Comparison of ENCODE assay signal across 9 cellular contexts in genomic region chr16:81623365-81624102, GRCh38.
DNase-seq lines count a peak whose midpoint lies in the region; ATAC-seq and TF ChIP-seq lines count a peak whose summit lies in the region.
"Had no signal": no experiment of that assay in that cellular context is flagged by ENCODE, and none has a peak within 500 bp of the region (broad histone marks: within the 10 kb centered on the region; RNA-seq: fewer than 3 reads in every experiment).

No MANE protein-coding gene starts in this region.

- H3K9ac ChIP-seq in trophoblast cell (ENCODE audit: low read length), result no peak overlapping the region

- DNase-seq in Caco-2 (peak in 1 of 2 experiments; percentile 54), RPMI7951 (ENCODE audit: low read depth) (peak; percentile 43), hippocampal formation (lab: John Stamatoyannopoulos, UW) (peak; percentile 18 to 30), trophoblast cell (no peak), mesenteric fat pad (ENCODE audit: low spot score) (no peak)
- peak; percentile 48 for DNase-seq in activated naive CD4-positive, alpha-beta T cell treated with anti-CD3 and anti-CD28 coated beads, Interleukin-2, amount 50 U/mL, for 16 hours
- peak; percentile 50 for DNase-seq in stimulated activated CD4-positive, alpha-beta T cell treated with anti-CD3 and anti-CD28 coated beads, Interleukin-2, amount 100 ng/mL, for 4 hours (ENCODE audit: low read depth)

- H3K27me3 ChIP-seq in Caco-2 (replicated peaks; ENCODE audit: control insufficient read depth, insufficient read depth, low read length), result no peaks in the 10 kb centered on the region
- no peaks in the 10 kb centered on the region for H3K27me3 ChIP-seq in trophoblast cell (ENCODE audit: insufficient read depth, low read length)

- H3K27ac Mint-ChIP-seq in Caco-2 (ENCODE audit: unreplicated experiment), result no peak overlapping the region
- H3K27ac Mint-ChIP-seq: stimulated activated effector memory CD8-positive, alpha-beta T cell treated with anti-CD3 and anti-CD28 coated beads, Interleukin-12 subunit alpha, Interleukin-12 subunit beta, amount 100 ng/mL, for 72 hours had no signal

- H3K79me1 ChIP-seq in trophoblast cell (ENCODE audit: low read length), result peaks cover 9% of the 10 kb centered on the region

- H2AK5ac ChIP-seq in trophoblast cell (ENCODE audit: low read length), result no peak overlapping the region

- no CpG with 5 or more reads among the region's 5 CpGs for WGBS in trophoblast cell (ENCODE audit: extremely low coverage, insufficient coverage, insufficient read length)

- peaks cover 2% of the 10 kb centered on the region for H3K79me2 ChIP-seq in trophoblast cell (ENCODE audit: control insufficient read depth, insufficient read depth, low read length, poor library complexity)

- H3K18ac ChIP-seq in trophoblast cell (ENCODE audit: low read length), result no peak overlapping the region

- no peak overlapping the region for H3K4ac ChIP-seq in trophoblast cell (ENCODE audit: low read depth, low read length)

- CTCF ChIA-PET in Caco-2 (lab: Charles Lee), result interaction anchor here (0.6 to 2.9 kb wide), 4 partner anchors 74 to 419 kb away, joined by 3 to 10 read pairs (median 4); no protein-coding TSS in a partner anchor

- no peak overlapping the region for H3K14ac ChIP-seq in trophoblast cell (ENCODE audit: low read length)

- H3K36me3 Mint-ChIP-seq in Caco-2 (ENCODE audit: insufficient read depth, unreplicated experiment), result peaks cover 13% of the 10 kb centered on the region

- H3K23ac ChIP-seq in trophoblast cell (ENCODE audit: low read length), result no peak overlapping the region

- peak; percentile 57 to 64 for TF ChIP-seq CTCF in Caco-2 (IDR thresholded peaks at IDR 0.05; ENCODE audit: insufficient read depth in 1 of 2, low read depth in 1 of 2, low read length in 1 of 2, severe bottlenecking in 1 of 2, unreplicated experiment in 1 of 2)

- H2BK5ac ChIP-seq in trophoblast cell (ENCODE audit: low read depth, low read length, poor library complexity), result no peak overlapping the region

- H3K4me3 ChIP-seq in Caco-2 (ENCODE audit: low read depth, low read length) (no peak overlapping the region), trophoblast cell (ENCODE audit: low read depth, low read length) (no peak overlapping the region)

- H3K4me2 ChIP-seq in trophoblast cell (ENCODE audit: low read length), result no peak overlapping the region

- no TSS peak for BruUV-seq in Caco-2 (replicated peaks; lab: Mats Ljungman, UMichigan)

- H3K9me3 Mint-ChIP-seq in Caco-2 (ENCODE audit: unreplicated experiment), result no peaks in the 10 kb centered on the region
- H3K9me3 Mint-ChIP-seq: stimulated activated effector memory CD8-positive, alpha-beta T cell treated with anti-CD3 and anti-CD28 coated beads, Interleukin-12 subunit alpha, Interleukin-12 subunit beta, amount 100 ng/mL, for 72 hours had no signal

- no peaks in the 10 kb centered on the region for H3K4me1 Mint-ChIP-seq in Caco-2 (ENCODE audit: low read depth, unreplicated experiment)

- no peak overlapping the region for H4K91ac ChIP-seq in trophoblast cell (ENCODE audit: low read depth, low read length)

- ATAC-seq in HG03354 (IDR thresholded peaks at IDR 0.05; ENCODE audit: poor library complexity, severe bottlenecking, unreplicated experiment), result peak; percentile 47
- ATAC-seq: stimulated activated effector memory CD8-positive, alpha-beta T cell treated with anti-CD3 and anti-CD28 coated beads, Interleukin-12 subunit alpha, Interleukin-12 subunit beta, amount 100 ng/mL, for 72 hours had no signal

- intact Hi-C loops in Caco-2 (cut with micrococcal nuclease; ENCODE audit: unreplicated experiment), result loop anchor here (1.0 kb wide), 4 partner anchors 74 to 220 kb away; no protein-coding TSS in a partner anchor

- H3K9me3 ChIP-seq in Caco-2, result no peaks in the 10 kb centered on the region
- H3K9me3 ChIP-seq in trophoblast cell (ENCODE audit: insufficient read depth, low read depth, low read length), result no peaks in the 10 kb centered on the region

- no peak overlapping the region for H2BK12ac ChIP-seq in trophoblast cell (ENCODE audit: low read length)

- no peak overlapping the region for H2BK120ac ChIP-seq in trophoblast cell (ENCODE audit: insufficient read depth, low read length, poor library complexity)

- H3K27ac ChIP-seq in trophoblast cell (ENCODE audit: low read depth, low read length), result no peak overlapping the region

- no peak overlapping the region for H2AFZ ChIP-seq in trophoblast cell (ENCODE audit: insufficient read depth, low read length, poor library complexity)

- H3K36me3 ChIP-seq in Caco-2 (ENCODE audit: control insufficient read depth, insufficient read depth, low read length), result 0 out of 2 replicates have a peak, but pooled peaks cover 2% of the 10 kb centered on the region
- H3K36me3 ChIP-seq in trophoblast cell (ENCODE audit: control insufficient read depth in 1 of 2, insufficient read depth in 2 of 2, low read length in 2 of 2), result peaks cover 24 to 40% of the 10 kb centered on the region in 2 experiments

- H4K12ac ChIP-seq in trophoblast cell (ENCODE audit: low read depth, low read length), result no peak overlapping the region

- no peak overlapping the region for H4K8ac ChIP-seq in trophoblast cell (ENCODE audit: low read depth, low read length)

- H3K4me3 Mint-ChIP-seq in Caco-2 (ENCODE audit: unreplicated experiment), result no peak overlapping the region
- H3K4me3 Mint-ChIP-seq: stimulated activated effector memory CD8-positive, alpha-beta T cell treated with anti-CD3 and anti-CD28 coated beads, Interleukin-12 subunit alpha, Interleukin-12 subunit beta, amount 100 ng/mL, for 72 hours had no signal

- H3K4me1 ChIP-seq in Caco-2, result no peaks in the 10 kb centered on the region
- H3K4me1 ChIP-seq in trophoblast cell (ENCODE audit: control insufficient read depth in 1 of 2, insufficient read depth in 2 of 2, low read length in 2 of 2), result peaks cover 16 to 18% of the 10 kb centered on the region in 2 experiments

- POLR2A ChIA-PET in Caco-2 (lab: Charles Lee), result no interaction called here

- H3K27me3 Mint-ChIP-seq in Caco-2 (ENCODE audit: insufficient read depth, unreplicated experiment), result no peaks in the 10 kb centered on the region

Comparison
In these comparisons a context has a peak if more than half of its experiments do, and no peak if none do; other contexts are left out.
1. DNase-seq: peak in RPMI7951 (single experiment), activated naive CD4-positive, alpha-beta T cell treated with anti-CD3 and anti-CD28 coated beads, Interleukin-2, amount 50 U/mL, for 16 hours (single experiment), hippocampal formation (2 of 2) and stimulated activated CD4-positive, alpha-beta T cell treated with anti-CD3 and anti-CD28 coated beads, Interleukin-2, amount 100 ng/mL, for 4 hours (single experiment); none in trophoblast cell (0 of 2) and mesenteric fat pad (single experiment).